Comparison of ENCODE assay signal across 23 cellular contexts in genomic region chr10:113179270-113179669, GRCh38.
DNase-seq lines count a peak whose midpoint lies in the region; ATAC-seq, FAIRE-seq and TF ChIP-seq lines count a peak whose summit lies in the region.
"Had no signal": no experiment of that assay in that cellular context is flagged by ENCODE, and none has a peak within 500 bp of the region (broad histone marks: within the 10 kb centered on the region; RNA-seq: fewer than 3 reads in every experiment).

No MANE protein-coding gene starts in this region.

- no peaks in the 10 kb centered on the region for H3K4me1 Mint-ChIP-seq in natural killer cell
- H3K4me1 Mint-ChIP-seq in activated CD8-positive, alpha-beta T cell treated with anti-CD3 and anti-CD28 coated beads for 36 hours (ENCODE audit: low read depth), result no peaks in the 10 kb centered on the region
- H3K4me1 Mint-ChIP-seq: activated CD4-positive, alpha-beta T cell treated with anti-CD3 and anti-CD28 coated beads, Interleukin-2, amount 10 ng/mL, durations not matched to agents 24 days and 14 days; immature natural killer cell had no signal

- TF ChIP-seq CTCF in HL-60 (IDR thresholded peaks at IDR 0.05; ENCODE audit: insufficient read depth, low read length) (no peak), natural killer cell (IDR thresholded peaks at IDR 0.05) (no peak), D721Med (IDR thresholded peaks at IDR 0.05; ENCODE audit: insufficient read depth, missing control alignments) (no peak)
- TF ChIP-seq CTCF in activated CD8-positive, alpha-beta T cell treated with anti-CD3 and anti-CD28 coated beads for 36 hours (IDR thresholded peaks at IDR 0.05), result no peak

- no peak overlapping the region for H4K8ac ChIP-seq in trophoblast cell (ENCODE audit: low read depth, low read length)

- no peak for FAIRE-seq in D721Med (lab: Jason Lieb, UNC)
- FAIRE-seq: GM12891, TTC549 had no signal

- no peak overlapping the region for H3K4ac ChIP-seq in trophoblast cell (ENCODE audit: low read depth, low read length)

- no peak overlapping the region for H2BK5ac ChIP-seq in trophoblast cell (ENCODE audit: low read depth, low read length, poor library complexity)

- no peak overlapping the region for H4K12ac ChIP-seq in trophoblast cell (ENCODE audit: low read depth, low read length)

- no peak overlapping the region for H2BK12ac ChIP-seq in trophoblast cell (ENCODE audit: low read length)

- H3K27me3 ChIP-seq in HL-60 (ENCODE audit: insufficient read depth, poor library complexity, severe bottlenecking) (no peaks in the 10 kb centered on the region), trophoblast cell (ENCODE audit: insufficient read depth, low read length) (no peaks in the 10 kb centered on the region)
- H3K27me3 ChIP-seq: vagina had no signal

- no peak overlapping the region for H3K18ac ChIP-seq in trophoblast cell (ENCODE audit: low read length)

- peak; percentile 45 to 77 for ATAC-seq in left cardiac atrium
- no peak for ATAC-seq in natural killer cell
- no peak for ATAC-seq in activated CD8-positive, alpha-beta T cell treated with anti-CD3 and anti-CD28 coated beads for 36 hours
- ATAC-seq: sciatic nerve had no signal

- no peak overlapping the region for H3K14ac ChIP-seq in trophoblast cell (ENCODE audit: low read length)

- no peak overlapping the region for H3K9ac ChIP-seq in trophoblast cell (ENCODE audit: low read length)

- no peaks in the 10 kb centered on the region for H3K36me3 Mint-ChIP-seq in natural killer cell
- H3K36me3 Mint-ChIP-seq in activated CD8-positive, alpha-beta T cell treated with anti-CD3 and anti-CD28 coated beads for 36 hours (ENCODE audit: low read depth), result no peaks in the 10 kb centered on the region
- H3K36me3 Mint-ChIP-seq: brain, immature natural killer cell had no signal

- H3K9me3 Mint-ChIP-seq in natural killer cell, result no peaks in the 10 kb centered on the region
- H3K9me3 Mint-ChIP-seq in activated CD8-positive, alpha-beta T cell treated with anti-CD3 and anti-CD28 coated beads for 36 hours, result no peaks in the 10 kb centered on the region
- H3K9me3 Mint-ChIP-seq: activated CD4-positive, alpha-beta T cell treated with anti-CD3 and anti-CD28 coated beads, Interleukin-2, amount 10 ng/mL, durations not matched to agents 24 days and 14 days; immature natural killer cell had no signal

- no peak overlapping the region for H2AK5ac ChIP-seq in trophoblast cell (ENCODE audit: low read length)

- H3K4me2 ChIP-seq in trophoblast cell (ENCODE audit: low read length), result no peak overlapping the region

- H3K79me2 ChIP-seq in trophoblast cell (ENCODE audit: control insufficient read depth, insufficient read depth, low read length, poor library complexity), result peaks cover 2% of the 10 kb centered on the region

- DNase-seq in HL-60 (ENCODE audit: low read depth in 1 of 2, low spot score in 1 of 2) (peak; percentile 72 to 84), SKM-1 treated with dmso at 0.1 percent for 144 hours (lab: John Stamatoyannopoulos, UW; ENCODE audit: unreplicated experiment) (peak; percentile 81), left cardiac atrium (peak; percentile 66), trophoblast cell (peak in 1 of 2 donors; percentile 33), activated gamma-delta T cell treated with Interleukin-2 at 50 U/mL for 16 hours (no peak), natural killer cell (no peak), D721Med (ENCODE audit: insufficient read length, low spot score) (no peak)
- DNase-seq in activated CD8-positive, alpha-beta T cell treated with anti-CD3 and anti-CD28 coated beads for 36 hours, result no peak
- DNase-seq: activated CD4-positive, alpha-beta T cell treated with anti-CD3 and anti-CD28 coated beads, Interleukin-2, amount 10 ng/mL, durations not matched to agents 24 days and 14 days; activated naive CD4-positive, alpha-beta T cell treated with anti-CD3 and anti-CD28 coated beads, Interleukin-2, amount 50 U/mL, for 16 hours; cortex of kidney; GDM1; immature natural killer cell; NCI-H1092; NCI-H2081 treated with DMSO at 0.1 percent for 48 hours; NCI-H510A treated with DMSO at 0.1 percent for 48 hours; stimulated activated CD4-positive, alpha-beta T cell treated with anti-CD3 and anti-CD28 coated beads, Interleukin-2, amount 100 ng/mL, for 24 hours had no signal

- peak overlapping the region in 1 of 2 donors; percentile 38 for H3K27ac Mint-ChIP-seq in natural killer cell
- H3K27ac Mint-ChIP-seq in activated CD8-positive, alpha-beta T cell treated with anti-CD3 and anti-CD28 coated beads for 36 hours, result no peak overlapping the region
- H3K27ac Mint-ChIP-seq: activated CD4-positive, alpha-beta T cell treated with anti-CD3 and anti-CD28 coated beads, Interleukin-2, amount 10 ng/mL, durations not matched to agents 24 days and 14 days; brain; immature natural killer cell had no signal

- H3K4me3 ChIP-seq in HL-60 (replicated peaks; ENCODE audit: insufficient read depth, low read length) (no peak overlapping the region), trophoblast cell (ENCODE audit: low read depth, low read length) (no peak overlapping the region)
- H3K4me3 ChIP-seq: SK-N-MC, vagina had no signal

- WGBS in trophoblast cell (ENCODE audit: extremely low coverage, insufficient coverage, insufficient read length), result no CpG with 5 or more reads among the region's 6 CpGs

- no peaks in the 10 kb centered on the region for H3K36me3 ChIP-seq in trophoblast cell (ENCODE audit: control insufficient read depth in 1 of 2, insufficient read depth in 2 of 2, low read length in 2 of 2)
- H3K36me3 ChIP-seq: vagina had no signal

- CTCF ChIA-PET in activated CD8-positive, alpha-beta T cell treated with anti-CD3 and anti-CD28 coated beads for 36 hours (lab: Charles Lee), result no interaction called here

- H3K27ac ChIP-seq in HL-60 (replicated peaks) (no peak overlapping the region), trophoblast cell (ENCODE audit: low read depth, low read length) (no peak overlapping the region)
- H3K27ac ChIP-seq: SK-N-MC, vagina had no signal

- peaks cover 6% of the 10 kb centered on the region for H3K79me1 ChIP-seq in trophoblast cell (ENCODE audit: low read length)

- intact Hi-C loops in left cardiac atrium (cut with DNase I) (no loop called here), natural killer cell (cut with micrococcal nuclease) (no loop called here)
- intact Hi-C loops in activated CD8-positive, alpha-beta T cell treated with anti-CD3 and anti-CD28 coated beads for 36 hours (cut with micrococcal nuclease), result no loop called here

- POLR2A ChIA-PET in activated CD8-positive, alpha-beta T cell treated with anti-CD3 and anti-CD28 coated beads for 36 hours (lab: Charles Lee), result no interaction called here

- no peaks in the 10 kb centered on the region for H3K27me3 Mint-ChIP-seq in natural killer cell (ENCODE audit: low read depth in 2 of 2)
- no peaks in the 10 kb centered on the region for H3K27me3 Mint-ChIP-seq in activated CD8-positive, alpha-beta T cell treated with anti-CD3 and anti-CD28 coated beads for 36 hours
- H3K27me3 Mint-ChIP-seq: activated CD4-positive, alpha-beta T cell treated with anti-CD3 and anti-CD28 coated beads, Interleukin-2, amount 10 ng/mL, durations not matched to agents 24 days and 14 days had no signal

- no peak overlapping the region for H3K4me3 Mint-ChIP-seq in natural killer cell
- H3K4me3 Mint-ChIP-seq in activated CD8-positive, alpha-beta T cell treated with anti-CD3 and anti-CD28 coated beads for 36 hours, result no peak overlapping the region
- H3K4me3 Mint-ChIP-seq: activated CD4-positive, alpha-beta T cell treated with anti-CD3 and anti-CD28 coated beads, Interleukin-2, amount 10 ng/mL, durations not matched to agents 24 days and 14 days; brain; immature natural killer cell had no signal

- H3K23ac ChIP-seq in trophoblast cell (ENCODE audit: low read length), result no peak overlapping the region

- peaks cover 11 to 17% of the 10 kb centered on the region in 2 experiments for H3K4me1 ChIP-seq in trophoblast cell (ENCODE audit: control insufficient read depth in 1 of 2, insufficient read depth in 2 of 2, low read length in 2 of 2)
- H3K4me1 ChIP-seq: vagina had no signal

- no peaks in the 10 kb centered on the region for H3K9me3 ChIP-seq in trophoblast cell (ENCODE audit: insufficient read depth, low read depth, low read length)
- H3K9me3 ChIP-seq: vagina had no signal

- H4K91ac ChIP-seq in trophoblast cell (ENCODE audit: low read depth, low read length), result no peak overlapping the region

- peak overlapping the region; percentile 33 for H2BK120ac ChIP-seq in trophoblast cell (ENCODE audit: insufficient read depth, low read length, poor library complexity)

- no peak overlapping the region for H2AFZ ChIP-seq in trophoblast cell (ENCODE audit: insufficient read depth, low read length, poor library complexity)

Comparison
In these comparisons a context has a peak if more than half of its experiments do, and no peak if none do; other contexts are left out.
1. DNase-seq: peak in HL-60 (2 of 2), SKM-1 treated with dmso at 0.1 percent for 144 hours (single experiment) and left cardiac atrium (single experiment); none in activated gamma-delta T cell treated with Interleukin-2 at 50 U/mL for 16 hours (single experiment), natural killer cell (single experiment), activated CD8-positive, alpha-beta T cell treated with anti-CD3 and anti-CD28 coated beads for 36 hours (single experiment) and D721Med (single experiment).
2. ATAC-seq: peak in left cardiac atrium (2 of 2); none in natural killer cell (0 of 3) and activated CD8-positive, alpha-beta T cell treated with anti-CD3 and anti-CD28 coated beads for 36 hours (single experiment).